8 cellular contexts compared by ENCODE assay signal in the genomic region with DNA sequence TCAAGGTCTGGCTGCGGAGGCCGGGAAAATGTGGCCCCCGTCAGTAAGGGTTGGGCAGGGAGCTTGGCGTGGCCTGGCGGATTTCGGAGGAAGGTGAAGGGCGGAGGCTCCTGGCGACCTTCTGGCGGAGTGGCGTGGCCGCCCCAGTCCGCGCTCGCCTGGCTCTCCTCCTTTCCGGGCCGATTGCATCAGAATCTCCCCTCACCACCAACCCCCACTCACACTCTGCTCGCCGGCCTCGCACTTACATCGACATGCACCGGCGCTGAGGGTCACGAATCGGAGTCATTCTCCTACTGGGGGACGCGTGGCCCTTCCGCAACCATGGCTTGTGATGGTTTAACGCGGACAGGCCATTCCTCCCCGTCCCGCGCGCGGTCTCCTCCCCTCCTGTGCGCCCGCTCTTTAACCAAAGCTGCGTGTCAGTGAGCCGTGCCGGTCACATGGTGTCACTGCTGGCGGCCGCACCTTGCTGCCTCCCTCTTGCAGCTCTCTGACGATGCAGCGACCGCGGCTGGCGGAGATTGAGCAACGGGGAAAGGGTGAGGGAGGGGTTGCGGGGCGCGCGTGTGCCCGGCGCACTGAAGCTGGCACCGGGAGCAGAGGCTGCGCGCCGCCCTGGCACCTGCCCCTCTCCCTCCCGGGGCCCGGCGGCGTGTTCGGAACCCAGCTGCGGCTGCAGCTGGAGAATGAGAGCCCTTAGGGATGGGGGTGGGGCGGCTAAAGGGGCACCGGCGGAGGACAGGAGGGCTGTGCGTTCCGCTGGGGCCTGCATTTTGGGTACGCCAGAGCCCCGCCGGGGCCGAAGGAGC. TPM values are rescaled to one million over a fixed set of nuclear protein-coding genes. Genes with fewer than 3 reads are reported as not detected.
A peak's percentile ranks its signal among the peaks of the same experiment; 100 is the strongest.
DNase-seq lines count a peak whose midpoint lies in the region; ATAC-seq and TF ChIP-seq lines count a peak whose summit lies in the region.

A gene (minus strand): TSS at position 427 of the 812 bp plus-strand sequence. CDS start 29,243 bp downstream, outside the sequence.

- no peaks in the 10 kb centered on the region for H3K9me3 Mint-ChIP-seq in natural killer cell treated with Interleukin-12 subunit alpha and Interleukin-12 subunit beta and Interleukin-15 and Interleukin-18, amount 100 ng/mL, for 72 hours
- no peaks in the 10 kb centered on the region for H3K9me3 Mint-ChIP-seq in stimulated activated naive CD8-positive, alpha-beta T cell treated with anti-CD3 and anti-CD28 coated beads, Interleukin-15, amount 100 ng/mL, for 72 hours

- TF ChIP-seq CTCF in OCI-LY3 (IDR thresholded peaks at IDR 0.05; ENCODE audit: low read depth, low read length) = no peak

- H3K27me3 Mint-ChIP-seq in natural killer cell treated with Interleukin-12 subunit alpha and Interleukin-12 subunit beta and Interleukin-15 and Interleukin-18, amount 100 ng/mL, for 72 hours = no peaks in the 10 kb centered on the region
- no peaks in the 10 kb centered on the region for H3K27me3 Mint-ChIP-seq in stimulated activated naive CD8-positive, alpha-beta T cell treated with anti-CD3 and anti-CD28 coated beads, Interleukin-15, amount 100 ng/mL, for 72 hours

- H3K4me1 Mint-ChIP-seq in natural killer cell treated with Interleukin-12 subunit alpha and Interleukin-12 subunit beta and Interleukin-15 and Interleukin-18, amount 100 ng/mL, for 72 hours (ENCODE audit: low read depth in 2 of 2) = peaks cover 13 to 18% of the 10 kb centered on the region in 2 donors
- H3K4me1 Mint-ChIP-seq in stimulated activated naive CD8-positive, alpha-beta T cell treated with anti-CD3 and anti-CD28 coated beads, Interleukin-15, amount 100 ng/mL, for 72 hours = peaks cover 44% of the 10 kb centered on the region

- H4K20me1 ChIP-seq in OCI-LY3 (ENCODE audit: insufficient read depth, low read length) = peaks cover 29% of the 10 kb centered on the region

- H3K36me3 ChIP-seq in HUES64 (ENCODE audit: insufficient read depth, low read length) = 0 out of 2 replicates have a peak, but pooled peaks cover 6% of the 10 kb centered on the region
- H3K36me3 ChIP-seq in OCI-LY3 (replicated peaks; ENCODE audit: low read depth, low read length) = peaks cover 26% of the 10 kb centered on the region

- H3K9ac ChIP-seq in HUES64 (ENCODE audit: low read depth, low read length) = peak within 1 kb of the TSS; percentile 99
- H3K9ac ChIP-seq in OCI-LY3 (ENCODE audit: low read length) = peak within 1 kb of the TSS; percentile 99

- H3K9me3 ChIP-seq in HUES64 (ENCODE audit: insufficient read depth, low read depth, low read length) = no peaks in the 10 kb centered on the region
- no peaks in the 10 kb centered on the region for H3K9me3 ChIP-seq in OCI-LY3 (ENCODE audit: insufficient read depth, low read length)

- H3K27ac Mint-ChIP-seq in natural killer cell treated with Interleukin-12 subunit alpha and Interleukin-12 subunit beta and Interleukin-15 and Interleukin-18, amount 100 ng/mL, for 72 hours = no peak within 1 kb of the TSS
- no peak within 1 kb of the TSS for H3K27ac Mint-ChIP-seq in stimulated activated naive CD8-positive, alpha-beta T cell treated with anti-CD3 and anti-CD28 coated beads, Interleukin-15, amount 100 ng/mL, for 72 hours

- no peaks in the 10 kb centered on the region for H3K36me3 Mint-ChIP-seq in natural killer cell treated with Interleukin-12 subunit alpha and Interleukin-12 subunit beta and Interleukin-15 and Interleukin-18, amount 100 ng/mL, for 72 hours

- H3K4me2 ChIP-seq in OCI-LY3 (ENCODE audit: low read length) = peak within 1 kb of the TSS; percentile 99

- peak within 1 kb of the TSS; percentile 90 for H3K4me3 ChIP-seq in HUES64 (ENCODE audit: low read length)
- peak within 1 kb of the TSS; percentile 94 for H3K4me3 ChIP-seq in OCI-LY3 (ENCODE audit: low read length)

- peak within 1 kb of the TSS; percentile 96 for H3K27ac ChIP-seq in HUES64 (ENCODE audit: low read depth, low read length)
- peak within 1 kb of the TSS; percentile 83 for H3K27ac ChIP-seq in OCI-LY3 (ENCODE audit: low read length)

- WGBS in HUES64 = under 1% methylated on average over 72 of the region's 72 CpGs

- peak; percentile 66 for ATAC-seq in GM21423 (IDR thresholded peaks at IDR 0.05; ENCODE audit: unreplicated experiment)
- peak; percentile 87 to 93 for ATAC-seq in natural killer cell treated with Interleukin-12 subunit alpha and Interleukin-12 subunit beta and Interleukin-15 and Interleukin-18, amount 100 ng/mL, for 72 hours
- ATAC-seq in stimulated activated naive CD8-positive, alpha-beta T cell treated with anti-CD3 and anti-CD28 coated beads, Interleukin-15, amount 100 ng/mL, for 72 hours = peak; percentile 80

- H3K4me1 ChIP-seq in HUES64 (ENCODE audit: insufficient read depth, low read length) (peaks cover 39% of the 10 kb centered on the region), OCI-LY3 (ENCODE audit: low read length) (peaks cover 36% of the 10 kb centered on the region)

- no peak within 1 kb of the TSS for H3K4me3 Mint-ChIP-seq in natural killer cell treated with Interleukin-12 subunit alpha and Interleukin-12 subunit beta and Interleukin-15 and Interleukin-18, amount 100 ng/mL, for 72 hours
- H3K4me3 Mint-ChIP-seq in stimulated activated naive CD8-positive, alpha-beta T cell treated with anti-CD3 and anti-CD28 coated beads, Interleukin-15, amount 100 ng/mL, for 72 hours = no peak within 1 kb of the TSS

- DNase-seq in DMS 273 (lab: John Stamatoyannopoulos, UW; ENCODE audit: unreplicated experiment) (peak; percentile 86), fibroblast of peridontal ligament (ENCODE audit: extremely low read depth) (peak; percentile 43)
- DNase-seq in activated T-cell treated with anti-CD3 and anti-CD28 coated beads, Interleukin-2, amount 50 U/mL, for 48 hours = peak; percentile 89 to 90
- peak; percentile 95 for DNase-seq in natural killer cell treated with Interleukin-12 subunit alpha and Interleukin-12 subunit beta and Interleukin-15 and Interleukin-18, amount 100 ng/mL, for 72 hours (ENCODE audit: low spot score)
- peak; percentile 87 to 93 for DNase-seq in stimulated activated naive CD8-positive, alpha-beta T cell treated with anti-CD3 and anti-CD28 coated beads, Interleukin-15, amount 100 ng/mL, for 72 hours

- H2AFZ ChIP-seq in OCI-LY3 (ENCODE audit: low read depth, low read length) = peak within 1 kb of the TSS; percentile 58

- H3K27me3 ChIP-seq in HUES64 (ENCODE audit: insufficient read depth, low read length) = no peaks in the 10 kb centered on the region
- H3K27me3 ChIP-seq in OCI-LY3 (ENCODE audit: low read depth, low read length) = no peaks in the 10 kb centered on the region

- H3K79me2 ChIP-seq in OCI-LY3 (ENCODE audit: low read length) = peaks cover 79% of the 10 kb centered on the region

RNA-seq across cellular contexts. Expression of the gene that starts here (rescaled TPM):
- polyA plus RNA-seq in HUES64 (2013, experiment 1 of 2) = 122 TPM
- polyA plus RNA-seq in HUES64 (2013, experiment 2 of 2) = 118 TPM
- total RNA-seq in natural killer cell treated with Interleukin-12 subunit alpha and Interleukin-12 subunit beta and Interleukin-15 and Interleukin-18, amount 100 ng/mL, for 72 hours = 100 to 1,000 TPM; 142 to 169 TPM

Comparison
In these comparisons a context has a peak if more than half of its experiments do, and no peak if none do; other contexts are left out.
1. Peak in every context shown above with its lines: DNase-seq, ATAC-seq, H3K4me3 ChIP-seq and H3K27ac ChIP-seq.
2. DNase-seq: peak in every context shown above with its lines; median percentile 95 in natural killer cell treated with Interleukin-12 subunit alpha and Interleukin-12 subunit beta and Interleukin-15 and Interleukin-18, amount 100 ng/mL, for 72 hours; 90 in stimulated activated naive CD8-positive, alpha-beta T cell treated with anti-CD3 and anti-CD28 coated beads, Interleukin-15, amount 100 ng/mL, for 72 hours; 90 in activated T-cell treated with anti-CD3 and anti-CD28 coated beads, Interleukin-2, amount 50 U/mL, for 48 hours; 86 in DMS 273; 43 in fibroblast of peridontal ligament.